ENCODE assay signal across 3 cellular contexts in genomic region chr7:110813986-110814385, GRCh38.
TF ChIP-seq lines count a peak whose summit lies in the region.

No MANE protein-coding gene starts in this region.

TF ChIP-seq in endothelial cell of umbilical vein, 7 proteins besides CTCF, POLR2A, EP300 and RAD21 (continued from another document):
- TF ChIP-seq MAX (IDR thresholded peaks at IDR 0.05; ENCODE audit: insufficient read depth, insufficient read length) = no peak
- TF ChIP-seq EZH2 (IDR thresholded peaks at IDR 0.05; ENCODE audit: borderline replicate concordance, low read depth, low read length, severe bottlenecking) = no peak
- no peak for TF ChIP-seq JUN (IDR thresholded peaks at IDR 0.05; ENCODE audit: borderline replicate concordance, insufficient read depth, insufficient read length, low read depth)
- TF ChIP-seq MYC (IDR thresholded peaks at IDR 0.05; ENCODE audit: low read depth, low read length) = no peak
- TF ChIP-seq FOS (IDR thresholded peaks at IDR 0.05; ENCODE audit: borderline replicate concordance, insufficient read depth, low read length) = no peak
- no peak for TF ChIP-seq POLR2AphosphoS5 (IDR thresholded peaks at IDR 0.05; ENCODE audit: insufficient read depth, low read depth, low read length)

TF ChIP-seq in neural cell, 6 proteins besides CTCF, POLR2A, EP300 and RAD21 (continued from another document):
- TF ChIP-seq REST (IDR thresholded peaks at IDR 0.05; ENCODE audit: borderline replicate concordance) (peak; percentile 91), EZH2 (IDR thresholded peaks at IDR 0.05; ENCODE audit: borderline replicate concordance, insufficient read depth, low read length, poor library complexity, severe bottlenecking) (no peak), TAF1 (IDR thresholded peaks at IDR 0.05; ENCODE audit: low read depth) (no peak), POLR2AphosphoS5 (IDR thresholded peaks at IDR 0.05) (no peak)

TF ChIP-seq in HepG2, 621 proteins besides CTCF, POLR2A, EP300 and RAD21 (continued from another document):
- no peak for TF ChIP-seq E2F2 (CRISPR knock-in tag; IDR thresholded peaks at IDR 0.05; ENCODE audit: borderline replicate concordance)
- no peak for TF ChIP-seq NFIC (IDR thresholded peaks at IDR 0.05; ENCODE audit: low read length)
- TF ChIP-seq NR1H2 (CRISPR knock-in tag; IDR thresholded peaks at IDR 0.05; ENCODE audit: borderline replicate concordance, low read depth) = no peak
- no peak for TF ChIP-seq ZNF660 (CRISPR knock-in tag; IDR thresholded peaks at IDR 0.05; ENCODE audit: borderline replicate concordance, low read depth)
- TF ChIP-seq SETDB1 (CRISPR knock-in tag; IDR thresholded peaks at IDR 0.05; ENCODE audit: borderline replicate concordance) = no peak
- TF ChIP-seq ZMYM4 (CRISPR knock-in tag; IDR thresholded peaks at IDR 0.05) = no peak
- TF ChIP-seq ZNF749 (CRISPR knock-in tag; IDR thresholded peaks at IDR 0.05; ENCODE audit: borderline replicate concordance) = no peak
- TF ChIP-seq ZNF484 (CRISPR knock-in tag; IDR thresholded peaks at IDR 0.05; ENCODE audit: borderline replicate concordance, low read depth) = no peak
